20 cellular contexts compared by ENCODE assay signal in genomic region chr16:83728518-83728917, GRCh38.
DNase-seq lines count a peak whose midpoint lies in the region; ATAC-seq and TF ChIP-seq lines count a peak whose summit lies in the region.
"Had no signal": no experiment of that assay in that cellular context is flagged by ENCODE, and none has a peak within 500 bp of the region (broad histone marks: within the 10 kb centered on the region; RNA-seq: fewer than 3 reads in every experiment).

No MANE protein-coding gene starts in this region.

- ATAC-seq in WTC11 (no peak), GM19397 (IDR thresholded peaks at IDR 0.05; ENCODE audit: unreplicated experiment) (no peak)
- ATAC-seq: GM12878, SK-N-SH treated with all-trans-retinoic acid at 6 μM for 48 hours had no signal

- TF ChIP-seq CTCF in HL-60 (IDR thresholded peaks at IDR 0.05; ENCODE audit: insufficient read depth, low read length) (no peak), brain microvascular endothelial cell (IDR thresholded peaks at IDR 0.05; ENCODE audit: low read depth, low read length, missing control alignments) (no peak), WTC11 (IDR thresholded peaks at IDR 0.05) (no peak), uterus (IDR thresholded peaks at IDR 0.05) (no peak)

- no peaks in the 10 kb centered on the region for H3K27me3 ChIP-seq in HL-60 (ENCODE audit: insufficient read depth, poor library complexity, severe bottlenecking)
- no peaks in the 10 kb centered on the region for H3K27me3 ChIP-seq in brain microvascular endothelial cell (replicated peaks)
- H3K27me3 ChIP-seq in uterus: no peaks in the 10 kb centered on the region
- H3K27me3 ChIP-seq: Peyer's patch had no signal

- H3K27ac ChIP-seq in HL-60 (replicated peaks): peak overlapping the region; percentile 86
- H3K27ac ChIP-seq in brain microvascular endothelial cell: no peak overlapping the region
- H3K27ac ChIP-seq in uterus: no peak overlapping the region
- H3K27ac ChIP-seq: GM23248, Peyer's patch had no signal

- CTCF ChIA-PET in WTC11 (lab: Charles Lee): no interaction called here

- H3K36me3 ChIP-seq in brain microvascular endothelial cell (replicated peaks) (no peaks in the 10 kb centered on the region), uterus (no peaks in the 10 kb centered on the region)
- H3K36me3 ChIP-seq: Peyer's patch had no signal

- H3K4me3 ChIP-seq in HL-60 (replicated peaks; ENCODE audit: insufficient read depth, low read length) (no peak overlapping the region), brain microvascular endothelial cell (ENCODE audit: low read depth, low read length) (no peak overlapping the region), uterus (no peak overlapping the region)
- H3K4me3 ChIP-seq: GM12878, GM23248, Peyer's patch had no signal

- H3K4me1 Mint-ChIP-seq in WTC11: peaks cover 6% of the 10 kb centered on the region; the same call in 1 of the 2 replicates

- no peaks in the 10 kb centered on the region; the same call in 1 of the 2 replicates for H3K27me3 Mint-ChIP-seq in WTC11 (ENCODE audit: low read depth)

- POLR2A ChIA-PET in WTC11 (lab: Charles Lee): interaction anchor here (0.6 kb wide), 1 partner anchor 114 kb away, joined by 3 read pairs; no protein-coding TSS in a partner anchor

- H3K9me3 Mint-ChIP-seq in WTC11: peaks cover 26% of the 10 kb centered on the region

- H3K36me3 Mint-ChIP-seq in WTC11: 0 out of 2 replicates have a peak, but pooled peaks cover under 1% of the 10 kb centered on the region

- peak; percentile 28 for DNase-seq in NCI-H1092 treated with DMSO at 0.1 percent for 48 hours (lab: John Stamatoyannopoulos, UW)
- no peak for DNase-seq in NCI-H1092 (lab: John Stamatoyannopoulos, UW)
- no peak for DNase-seq in HL-60 (ENCODE audit: low read depth in 1 of 2, low spot score in 1 of 2)
- peak; percentile 87 for DNase-seq in NCI-H345 treated with DMSO at 0.1 percent for 48 hours (lab: John Stamatoyannopoulos, UW; ENCODE audit: unreplicated experiment)
- DNase-seq in brain microvascular endothelial cell: peak; percentile 29
- DNase-seq in WTC11 (ENCODE audit: low spot score): no peak
- no peak for DNase-seq in uterus
- DNase-seq: 8988T, C1 segment of cervical spinal cord, DMS79, GM23248, KG1, NCI-H1694, NCI-H82, Peyer's patch, SHP77 had no signal

- in situ Hi-C loops in brain microvascular endothelial cell (cut with HindIII; ENCODE audit: low pct_ligation_motif_present, low sequenced_read_pairs): no loop called here

- H3K4me3 Mint-ChIP-seq in WTC11: no peak overlapping the region
- H3K4me3 Mint-ChIP-seq: T-helper 1 cell treated with Interleukin-12 subunit alpha and Interleukin-12 subunit beta and Interleukin-4 antibody, amounts not matched to agents 30 μg/mL and 1 μg/mL, for 36 hours had no signal

- H3K9me3 ChIP-seq in uterus: no peaks in the 10 kb centered on the region
- H3K9me3 ChIP-seq: Peyer's patch had no signal

- no peak overlapping the region for H3K27ac Mint-ChIP-seq in WTC11
- H3K27ac Mint-ChIP-seq: T-helper 1 cell treated with Interleukin-12 subunit alpha and Interleukin-12 subunit beta and Interleukin-4 antibody, amounts not matched to agents 30 μg/mL and 1 μg/mL, for 36 hours had no signal

- intact Hi-C loops in uterus (cut with DNase I; ENCODE audit: low total_unique reads): no loop called here

- no peaks in the 10 kb centered on the region for H3K4me1 ChIP-seq in uterus
- H3K4me1 ChIP-seq: Peyer's patch had no signal

- TF ChIP-seq POLR2A in uterus (IDR thresholded peaks at IDR 0.05): no peak

TF ChIP-seq in WTC11, 78 proteins besides CTCF, POLR2A, EP300 and RAD21:
- TF ChIP-seq ZBTB21 (CRISPR knock-in tag; IDR thresholded peaks at IDR 0.05; ENCODE audit: borderline replicate concordance) (no peak), SP1 (CRISPR knock-in tag; conservative IDR thresholded peaks at IDR 0.05) (no peak), OVOL2 (CRISPR knock-in tag; IDR thresholded peaks at IDR 0.05; ENCODE audit: borderline replicate concordance) (no peak), IRF1 (CRISPR knock-in tag; IDR thresholded peaks at IDR 0.05) (no peak), ELF4 (CRISPR knock-in tag; IDR thresholded peaks at IDR 0.05; ENCODE audit: low read depth) (no peak), ZNF423 (CRISPR knock-in tag; IDR thresholded peaks at IDR 0.05) (no peak), SMAD4 (CRISPR knock-in tag; IDR thresholded peaks at IDR 0.05) (no peak), HMGA2 (CRISPR knock-in tag; IDR thresholded peaks at IDR 0.05) (no peak), KAT7 (CRISPR knock-in tag; IDR thresholded peaks at IDR 0.05; ENCODE audit: borderline replicate concordance) (no peak), TEAD4 (CRISPR knock-in tag; IDR thresholded peaks at IDR 0.05) (no peak), MLX (CRISPR knock-in tag; IDR thresholded peaks at IDR 0.05) (no peak), ZNF138 (CRISPR knock-in tag; conservative IDR thresholded peaks at IDR 0.05) (no peak), SOX15 (CRISPR knock-in tag; IDR thresholded peaks at IDR 0.05) (no peak), NFE2L1 (CRISPR knock-in tag; IDR thresholded peaks at IDR 0.05) (no peak)
- TF ChIP-seq, protein P1, sequence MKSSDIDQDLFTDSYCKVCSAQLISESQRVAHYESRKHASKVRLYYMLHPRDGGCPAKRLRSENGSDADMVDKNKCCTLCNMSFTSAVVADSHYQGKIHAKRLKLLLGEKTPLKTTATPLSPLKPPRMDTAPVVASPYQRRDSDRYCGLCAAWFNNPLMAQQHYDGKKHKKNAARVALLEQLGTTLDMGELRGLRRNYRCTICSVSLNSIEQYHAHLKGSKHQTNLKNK (CRISPR knock-in tag; IDR thresholded peaks at IDR 0.05): no peak
- TF ChIP-seq, protein P2, sequence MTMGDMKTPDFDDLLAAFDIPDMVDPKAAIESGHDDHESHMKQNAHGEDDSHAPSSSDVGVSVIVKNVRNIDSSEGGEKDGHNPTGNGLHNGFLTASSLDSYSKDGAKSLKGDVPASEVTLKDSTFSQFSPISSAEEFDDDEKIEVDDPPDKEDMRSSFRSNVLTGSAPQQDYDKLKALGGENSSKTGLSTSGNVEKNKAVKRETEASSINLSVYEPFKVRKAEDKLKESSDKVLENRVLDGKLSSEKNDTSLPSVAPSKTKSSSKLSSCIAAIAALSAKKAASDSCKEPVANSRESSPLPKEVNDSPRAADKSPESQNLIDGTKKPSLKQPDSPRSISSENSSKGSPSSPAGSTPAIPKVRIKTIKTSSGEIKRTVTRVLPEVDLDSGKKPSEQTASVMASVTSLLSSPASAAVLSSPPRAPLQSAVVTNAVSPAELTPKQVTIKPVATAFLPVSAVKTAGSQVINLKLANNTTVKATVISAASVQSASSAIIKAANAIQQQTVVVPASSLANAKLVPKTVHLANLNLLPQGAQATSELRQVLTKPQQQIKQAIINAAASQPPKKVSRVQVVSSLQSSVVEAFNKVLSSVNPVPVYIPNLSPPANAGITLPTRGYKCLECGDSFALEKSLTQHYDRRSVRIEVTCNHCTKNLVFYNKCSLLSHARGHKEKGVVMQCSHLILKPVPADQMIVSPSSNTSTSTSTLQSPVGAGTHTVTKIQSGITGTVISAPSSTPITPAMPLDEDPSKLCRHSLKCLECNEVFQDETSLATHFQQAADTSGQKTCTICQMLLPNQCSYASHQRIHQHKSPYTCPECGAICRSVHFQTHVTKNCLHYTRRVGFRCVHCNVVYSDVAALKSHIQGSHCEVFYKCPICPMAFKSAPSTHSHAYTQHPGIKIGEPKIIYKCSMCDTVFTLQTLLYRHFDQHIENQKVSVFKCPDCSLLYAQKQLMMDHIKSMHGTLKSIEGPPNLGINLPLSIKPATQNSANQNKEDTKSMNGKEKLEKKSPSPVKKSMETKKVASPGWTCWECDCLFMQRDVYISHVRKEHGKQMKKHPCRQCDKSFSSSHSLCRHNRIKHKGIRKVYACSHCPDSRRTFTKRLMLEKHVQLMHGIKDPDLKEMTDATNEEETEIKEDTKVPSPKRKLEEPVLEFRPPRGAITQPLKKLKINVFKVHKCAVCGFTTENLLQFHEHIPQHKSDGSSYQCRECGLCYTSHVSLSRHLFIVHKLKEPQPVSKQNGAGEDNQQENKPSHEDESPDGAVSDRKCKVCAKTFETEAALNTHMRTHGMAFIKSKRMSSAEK (CRISPR knock-in tag; IDR thresholded peaks at IDR 0.05; ENCODE audit: borderline replicate concordance): no peak
TF ChIP-seq in WTC11: peak in this region for 0.

Comparison
In these comparisons a context has a peak if more than half of its experiments do, and no peak if none do; other contexts are left out.
1. DNase-seq: peak in NCI-H1092 treated with DMSO at 0.1 percent for 48 hours (single experiment), NCI-H345 treated with DMSO at 0.1 percent for 48 hours (single experiment) and brain microvascular endothelial cell (single experiment); none in NCI-H1092 (single experiment), HL-60 (0 of 2), WTC11 (single experiment) and uterus (0 of 2).